In the genomic region with DNA sequence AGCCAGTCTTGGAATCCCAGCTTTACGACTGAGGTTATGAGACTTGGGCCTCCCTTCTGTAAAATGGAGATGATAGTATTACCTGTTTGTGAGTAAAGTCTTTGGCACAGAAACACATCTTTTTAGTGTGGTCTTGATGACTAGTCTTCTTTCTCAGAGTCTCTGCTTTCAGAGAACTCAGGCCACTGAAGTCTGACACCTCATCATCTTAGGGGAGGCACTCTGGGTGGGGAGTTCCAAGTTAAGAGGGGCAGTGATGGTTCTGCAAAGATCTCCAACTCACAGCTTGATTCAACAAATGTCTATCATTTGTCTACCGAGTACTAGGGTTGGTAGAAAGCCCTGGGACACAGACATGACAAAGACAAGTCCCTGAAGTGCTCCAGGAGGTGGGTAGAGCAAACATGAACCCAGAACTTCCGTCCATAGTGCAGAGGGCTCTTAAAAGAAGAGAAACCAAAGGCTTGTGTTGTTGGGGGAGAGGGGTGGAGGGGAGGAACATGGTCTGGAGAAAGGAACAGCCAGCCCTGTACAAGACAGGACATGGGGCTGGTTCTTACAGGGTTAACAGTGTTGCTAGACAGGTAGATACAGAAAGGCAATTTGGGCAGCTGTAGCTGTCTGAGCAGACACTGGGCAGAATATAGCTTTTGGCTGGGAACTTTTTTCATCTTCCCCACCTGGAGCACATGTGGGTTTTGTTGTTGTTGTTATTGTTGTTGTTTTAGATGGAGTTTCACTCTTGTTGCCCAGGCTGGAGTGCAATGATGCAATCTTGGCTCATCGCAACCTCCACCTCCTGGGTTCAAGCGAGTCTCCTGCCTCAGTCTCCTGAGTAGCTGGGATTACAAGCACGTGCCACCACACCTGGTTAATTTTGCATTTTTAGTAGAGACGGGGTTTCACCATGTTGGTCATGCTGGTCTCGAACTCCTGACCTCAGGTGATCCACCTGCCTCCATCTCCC, we compare ENCODE assay signal across 19 cellular contexts. TPM values are rescaled to one million over a fixed set of nuclear protein-coding genes. Genes with fewer than 3 reads are reported as not detected.
A peak's percentile ranks its signal among the peaks of the same experiment; 100 is the strongest.
DNase-seq lines count a peak whose midpoint lies in the region; ATAC-seq and TF ChIP-seq lines count a peak whose summit lies in the region.
"Had no signal": no experiment of that assay in that cellular context is flagged by ENCODE, and none has a peak within 500 bp of the region (broad histone marks: within the 10 kb centered on the region; RNA-seq: fewer than 3 reads in every experiment).

No MANE protein-coding gene starts in this region.

- H3K36me3 Mint-ChIP-seq in activated CD8-positive, alpha-beta T cell treated with anti-CD3 and anti-CD28 coated beads for 36 hours (ENCODE audit: low read depth): peaks cover 4% of the 10 kb centered on the region
- H3K36me3 Mint-ChIP-seq in activated CD8-positive, alpha-beta T cell treated with anti-CD3 and anti-CD28 coated beads, Interleukin-2, amount 10 ng/mL, durations not matched to agents 7 days and 5 days (ENCODE audit: low read depth): peaks cover 4% of the 10 kb centered on the region
- H3K36me3 Mint-ChIP-seq in CD4-positive, alpha-beta memory T cell: peaks cover 0 to 3% of the 10 kb centered on the region in 2 donors
- H3K36me3 Mint-ChIP-seq in dendritic cell treated with granulocyte-macrophage colony-stimulating factor and Interleukin-4, amounts not matched to agents 40 ng/mL and 50 ng/mL, for 4 days (ENCODE audit: low read depth): peaks cover 26% of the 10 kb centered on the region
- H3K36me3 Mint-ChIP-seq in T-cell: no peaks in the 10 kb centered on the region

- H3K9me3 Mint-ChIP-seq in activated CD8-positive, alpha-beta T cell treated with anti-CD3 and anti-CD28 coated beads for 36 hours: no peaks in the 10 kb centered on the region
- H3K9me3 Mint-ChIP-seq in activated CD8-positive, alpha-beta T cell treated with anti-CD3 and anti-CD28 coated beads, Interleukin-2, amount 10 ng/mL, durations not matched to agents 7 days and 5 days (ENCODE audit: insufficient read depth): no peaks in the 10 kb centered on the region
- H3K9me3 Mint-ChIP-seq in CD4-positive, alpha-beta memory T cell: peaks cover 0 to 1% (median 0%) of the 10 kb centered on the region in 8 donors
- no peaks in the 10 kb centered on the region for H3K9me3 Mint-ChIP-seq in dendritic cell treated with granulocyte-macrophage colony-stimulating factor and Interleukin-4, amounts not matched to agents 40 ng/mL and 50 ng/mL, for 4 days
- H3K9me3 Mint-ChIP-seq in T-cell: no peaks in the 10 kb centered on the region
- H3K9me3 Mint-ChIP-seq: activated naive CD4-positive, alpha-beta T cell treated with anti-CD3 and anti-CD28 coated beads, Interleukin-2, amount 10 ng/mL, durations not matched to agents 7 days and 5 days had no signal

- peak overlapping the region; percentile 71 for H3K27ac Mint-ChIP-seq in activated CD8-positive, alpha-beta T cell treated with anti-CD3 and anti-CD28 coated beads for 36 hours
- no peak overlapping the region for H3K27ac Mint-ChIP-seq in activated CD8-positive, alpha-beta T cell treated with anti-CD3 and anti-CD28 coated beads, Interleukin-2, amount 10 ng/mL, durations not matched to agents 7 days and 5 days
- H3K27ac Mint-ChIP-seq in CD4-positive, alpha-beta memory T cell: peak overlapping the region in 4 of 7 donors; percentile 15 to 74 (median 50)
- peak overlapping the region; percentile 84 for H3K27ac Mint-ChIP-seq in dendritic cell treated with granulocyte-macrophage colony-stimulating factor and Interleukin-4, amounts not matched to agents 40 ng/mL and 50 ng/mL, for 4 days
- H3K27ac Mint-ChIP-seq in T-cell: peak overlapping the region in 1 of 2 donors; percentile 27
- H3K27ac Mint-ChIP-seq: activated naive CD4-positive, alpha-beta T cell treated with anti-CD3 and anti-CD28 coated beads, Interleukin-2, amount 10 ng/mL, durations not matched to agents 7 days and 5 days; B cell; GM23338 had no signal

- H3K4me2 ChIP-seq in OCI-LY3 (ENCODE audit: low read length): no peak overlapping the region
- H3K4me2 ChIP-seq: GM23338 had no signal

- peaks cover 40% of the 10 kb centered on the region for H3K4me1 Mint-ChIP-seq in activated CD8-positive, alpha-beta T cell treated with anti-CD3 and anti-CD28 coated beads for 36 hours (ENCODE audit: low read depth)
- H3K4me1 Mint-ChIP-seq in activated CD8-positive, alpha-beta T cell treated with anti-CD3 and anti-CD28 coated beads, Interleukin-2, amount 10 ng/mL, durations not matched to agents 7 days and 5 days (ENCODE audit: low read depth): peaks cover 51% of the 10 kb centered on the region
- peaks cover 21 to 50% (median 36%) of the 10 kb centered on the region in 4 donors for H3K4me1 Mint-ChIP-seq in CD4-positive, alpha-beta memory T cell
- peaks cover 66% of the 10 kb centered on the region for H3K4me1 Mint-ChIP-seq in dendritic cell treated with granulocyte-macrophage colony-stimulating factor and Interleukin-4, amounts not matched to agents 40 ng/mL and 50 ng/mL, for 4 days (ENCODE audit: low read depth)
- peaks cover 37 to 49% (median 42%) of the 10 kb centered on the region in 3 donors for H3K4me1 Mint-ChIP-seq in T-cell

- H3K9me3 ChIP-seq in CD4-positive, alpha-beta memory T cell (ENCODE audit: control insufficient read depth in 1 of 2, low read length in 2 of 2): no peaks in the 10 kb centered on the region
- H3K9me3 ChIP-seq in OCI-LY3 (ENCODE audit: insufficient read depth, low read length): no peaks in the 10 kb centered on the region
- H3K9me3 ChIP-seq: gastroesophageal sphincter, psoas muscle, SJSA1, upper lobe of right lung had no signal

- CTCF ChIA-PET in activated CD8-positive, alpha-beta T cell treated with anti-CD3 and anti-CD28 coated beads for 36 hours (lab: Charles Lee): interaction anchor here (0.9 to 3.2 kb wide), 29 partner anchors 9 to 272 kb away, joined by 3 to 16 read pairs (median 4); a partner anchor contains a TSS
- CTCF ChIA-PET in activated CD8-positive, alpha-beta T cell treated with anti-CD3 and anti-CD28 coated beads, Interleukin-2, amount 10 ng/mL, durations not matched to agents 7 days and 5 days (lab: Charles Lee): interaction anchor here (0.7 to 2.7 kb wide), 27 partner anchors 9 to 396 kb away, joined by 3 to 28 read pairs (median 4); a partner anchor contains a TSS
- CTCF ChIA-PET in CD4-positive, alpha-beta memory T cell (lab: Charles Lee; ENCODE audit: partially characterized antibody): interaction anchor here (0.7 to 4.7 kb wide), 14 partner anchors 12 to 284 kb away, joined by 3 to 49 read pairs (median 3); a partner anchor contains a TSS
- CTCF ChIA-PET in T-cell (lab: Charles Lee): interaction anchor here (0.6 to 1.9 kb wide), 12 partner anchors 9 to 378 kb away, joined by 3 to 13 read pairs (median 4); a partner anchor contains a TSS

- no peak overlapping the region for H3K9ac ChIP-seq in OCI-LY3 (ENCODE audit: low read length)

- peak; percentile 5 for ATAC-seq in activated CD8-positive, alpha-beta T cell treated with anti-CD3 and anti-CD28 coated beads for 36 hours
- ATAC-seq in activated CD8-positive, alpha-beta T cell treated with anti-CD3 and anti-CD28 coated beads, Interleukin-2, amount 10 ng/mL, durations not matched to agents 7 days and 5 days: no peak
- ATAC-seq in T-cell (replicated peaks in 1 of 4) (no peak), HG02884 (IDR thresholded peaks at IDR 0.05; ENCODE audit: unreplicated experiment) (no peak)
- ATAC-seq: gastroesophageal sphincter, psoas muscle had no signal

- peaks cover 29% of the 10 kb centered on the region for H3K4me1 ChIP-seq in CD4-positive, alpha-beta memory T cell (ENCODE audit: insufficient read depth, low read length)
- H3K4me1 ChIP-seq in OCI-LY3 (ENCODE audit: low read length): peaks cover 27% of the 10 kb centered on the region

- peak; percentile 30 for DNase-seq in activated CD8-positive, alpha-beta T cell treated with anti-CD3 and anti-CD28 coated beads for 36 hours
- no peak for DNase-seq in activated CD8-positive, alpha-beta T cell treated with anti-CD3 and anti-CD28 coated beads, Interleukin-2, amount 10 ng/mL, durations not matched to agents 7 days and 5 days
- DNase-seq in CD4-positive, alpha-beta memory T cell: no peak
- DNase-seq in T-cell (no peak), NCI-H2171 (lab: John Stamatoyannopoulos, UW) (no peak)
- DNase-seq: DMS79 treated with DMSO at 0.1 percent for 48 hours, NCI-H510A treated with DMSO at 0.1 percent for 48 hours had no signal

- no peak for TF ChIP-seq CTCF in activated CD8-positive, alpha-beta T cell treated with anti-CD3 and anti-CD28 coated beads for 36 hours (IDR thresholded peaks at IDR 0.05)
- TF ChIP-seq CTCF in OCI-LY3 (IDR thresholded peaks at IDR 0.05; ENCODE audit: low read depth, low read length): no peak

- no peaks in the 10 kb centered on the region for H4K20me1 ChIP-seq in OCI-LY3 (ENCODE audit: insufficient read depth, low read length)

- no peaks in the 10 kb centered on the region for H3K27me3 ChIP-seq in CD4-positive, alpha-beta memory T cell (ENCODE audit: insufficient read depth, low read length)
- no peaks in the 10 kb centered on the region for H3K27me3 ChIP-seq in OCI-LY3 (ENCODE audit: low read depth, low read length)
- H3K27me3 ChIP-seq: cardiac muscle cell, gastroesophageal sphincter, SJSA1, upper lobe of right lung had no signal

- no peak overlapping the region for H3K27ac ChIP-seq in CD4-positive, alpha-beta memory T cell (ENCODE audit: low read depth, low read length)
- H3K27ac ChIP-seq in OCI-LY3 (ENCODE audit: low read length): peak overlapping the region; percentile 52
- H3K27ac ChIP-seq: cardiac muscle cell, gastroesophageal sphincter, psoas muscle, SJSA1, upper lobe of right lung, VCaP had no signal

- no peak overlapping the region for H3K4me3 Mint-ChIP-seq in activated CD8-positive, alpha-beta T cell treated with anti-CD3 and anti-CD28 coated beads for 36 hours
- no peak overlapping the region for H3K4me3 Mint-ChIP-seq in activated CD8-positive, alpha-beta T cell treated with anti-CD3 and anti-CD28 coated beads, Interleukin-2, amount 10 ng/mL, durations not matched to agents 7 days and 5 days
- H3K4me3 Mint-ChIP-seq in CD4-positive, alpha-beta memory T cell: peak overlapping the region in 1 of 8 donors; percentile 32
- no peak overlapping the region for H3K4me3 Mint-ChIP-seq in dendritic cell treated with granulocyte-macrophage colony-stimulating factor and Interleukin-4, amounts not matched to agents 40 ng/mL and 50 ng/mL, for 4 days
- no peak overlapping the region for H3K4me3 Mint-ChIP-seq in T-cell
- H3K4me3 Mint-ChIP-seq: activated naive CD4-positive, alpha-beta T cell treated with anti-CD3 and anti-CD28 coated beads, Interleukin-2, amount 10 ng/mL, durations not matched to agents 7 days and 5 days; B cell; GM23338 had no signal

- H3K36me3 ChIP-seq in CD4-positive, alpha-beta memory T cell (ENCODE audit: insufficient read depth, low read length): no peaks in the 10 kb centered on the region
- no peaks in the 10 kb centered on the region for H3K36me3 ChIP-seq in OCI-LY3 (replicated peaks; ENCODE audit: low read depth, low read length)
- H3K36me3 ChIP-seq: cardiac muscle cell, gastroesophageal sphincter, upper lobe of right lung had no signal

- no peak overlapping the region for H3K4me3 ChIP-seq in CD4-positive, alpha-beta memory T cell (ENCODE audit: low read length in 2 of 2)
- H3K4me3 ChIP-seq in OCI-LY3 (ENCODE audit: low read length): no peak overlapping the region
- H3K4me3 ChIP-seq: cardiac muscle cell, gastroesophageal sphincter, GM23338, psoas muscle, SJSA1, upper lobe of right lung had no signal

- H3K27me3 Mint-ChIP-seq in activated CD8-positive, alpha-beta T cell treated with anti-CD3 and anti-CD28 coated beads for 36 hours: peaks cover 14% of the 10 kb centered on the region
- H3K27me3 Mint-ChIP-seq in activated CD8-positive, alpha-beta T cell treated with anti-CD3 and anti-CD28 coated beads, Interleukin-2, amount 10 ng/mL, durations not matched to agents 7 days and 5 days (ENCODE audit: low read depth): peaks cover 20% of the 10 kb centered on the region
- H3K27me3 Mint-ChIP-seq in CD4-positive, alpha-beta memory T cell: no peaks in the 10 kb centered on the region
- H3K27me3 Mint-ChIP-seq in dendritic cell treated with granulocyte-macrophage colony-stimulating factor and Interleukin-4, amounts not matched to agents 40 ng/mL and 50 ng/mL, for 4 days: no peaks in the 10 kb centered on the region
- H3K27me3 Mint-ChIP-seq in T-cell: peaks cover 0 to 3% of the 10 kb centered on the region in 2 donors

- intact Hi-C loops in activated CD8-positive, alpha-beta T cell treated with anti-CD3 and anti-CD28 coated beads for 36 hours (cut with micrococcal nuclease): loop anchor here (5.0 kb wide), 2 partner anchors 88 to 278 kb away; a partner anchor contains a TSS
- intact Hi-C loops in CD4-positive, alpha-beta memory T cell (cut with micrococcal nuclease): loop anchor here (1.0 to 5.0 kb wide), 2 partner anchors 262 to 788 kb away; no protein-coding TSS in a partner anchor
- intact Hi-C loops in dendritic cell treated with granulocyte-macrophage colony-stimulating factor and Interleukin-4, amounts not matched to agents 40 ng/mL and 50 ng/mL, for 4 days (cut with micrococcal nuclease): loop anchor here (1.0 kb wide), 1 partner anchor 60 kb away; no protein-coding TSS in a partner anchor

- POLR2A ChIA-PET in activated CD8-positive, alpha-beta T cell treated with anti-CD3 and anti-CD28 coated beads for 36 hours (lab: Charles Lee): interaction anchor here (0.9 to 3.0 kb wide), 4 partner anchors 11 to 234 kb away, joined by 3 to 16 read pairs (median 4); a partner anchor contains a TSS
- POLR2A ChIA-PET in activated CD8-positive, alpha-beta T cell treated with anti-CD3 and anti-CD28 coated beads, Interleukin-2, amount 10 ng/mL, durations not matched to agents 7 days and 5 days (lab: Charles Lee): interaction anchor here (0.6 to 2.3 kb wide), 6 partner anchors 12 to 234 kb away, joined by 3 to 12 read pairs (median 5); a partner anchor contains a TSS
- POLR2A ChIA-PET in CD4-positive, alpha-beta memory T cell (lab: Charles Lee; ENCODE audit: partially characterized antibody): interaction anchor here (0.8 to 1.7 kb wide), 8 partner anchors 12 to 90 kb away, joined by 3 to 13 read pairs (median 4); a partner anchor contains a TSS
- POLR2A ChIA-PET in T-cell (lab: Charles Lee): no interaction called here

- peaks cover 9% of the 10 kb centered on the region for H3K79me2 ChIP-seq in OCI-LY3 (ENCODE audit: low read length)

- peak overlapping the region; percentile 85 for H2AFZ ChIP-seq in OCI-LY3 (ENCODE audit: low read depth, low read length)
- H2AFZ ChIP-seq: GM23338 had no signal

RNA-seq across cellular contexts. Expression of a gene that starts 2.6 kb away (rescaled TPM):
- total RNA-seq in activated CD8-positive, alpha-beta T cell treated with anti-CD3 and anti-CD28 coated beads for 36 hours: under 1 TPM; 0.36 to 0.41 TPM
- total RNA-seq in activated CD8-positive, alpha-beta T cell treated with anti-CD3 and anti-CD28 coated beads, Interleukin-2, amount 10 ng/mL, durations not matched to agents 7 days and 5 days: under 1 TPM; 0.42 to 0.45 TPM
- 1 to 10 TPM; 4.9 to 5.2 TPM for total RNA-seq in CD4-positive, alpha-beta memory T cell
- polyA plus RNA-seq in CD4-positive, alpha-beta memory T cell: 1 to 10 TPM; 2.7 to 3.2 TPM
- 1 to 10 TPM in 4 of 5 donors, under 1 TPM in 1; 0.70 to 1.8 (median 1.3) TPM for total RNA-seq in T-cell
- total RNA-seq: GM23338 had no signal
- polyA plus RNA-seq: GM23338 had no signal

RNA-seq across cellular contexts. Expression of a gene that starts 3.7 kb away (rescaled TPM):
- total RNA-seq in activated CD8-positive, alpha-beta T cell treated with anti-CD3 and anti-CD28 coated beads for 36 hours: 10 to 100 TPM; 31.7 to 33.2 TPM
- 10 to 100 TPM; 30.5 to 36.5 TPM for total RNA-seq in activated CD8-positive, alpha-beta T cell treated with anti-CD3 and anti-CD28 coated beads, Interleukin-2, amount 10 ng/mL, durations not matched to agents 7 days and 5 days
- 10 to 100 TPM; 50.0 to 56.3 TPM for total RNA-seq in CD4-positive, alpha-beta memory T cell
- 10 to 100 TPM; 15.7 to 18.3 TPM for polyA plus RNA-seq in CD4-positive, alpha-beta memory T cell
- 10 to 100 TPM; 24.9 to 56.8 (median 52.2) TPM for total RNA-seq in T-cell

RNA-seq across cellular contexts. Expression of a gene that starts 11.9 kb away (rescaled TPM):
- total RNA-seq in activated CD8-positive, alpha-beta T cell treated with anti-CD3 and anti-CD28 coated beads for 36 hours: 10 to 100 TPM; 63.1 to 64.5 TPM
- total RNA-seq in activated CD8-positive, alpha-beta T cell treated with anti-CD3 and anti-CD28 coated beads, Interleukin-2, amount 10 ng/mL, durations not matched to agents 7 days and 5 days: 10 to 100 TPM; 81.6 to 84.0 TPM
- 10 to 100 TPM; 38.0 TPM for total RNA-seq in CD4-positive, alpha-beta memory T cell
- polyA plus RNA-seq in CD4-positive, alpha-beta memory T cell: 100 to 1,000 TPM; 132 to 135 TPM
- total RNA-seq in T-cell: 10 to 100 TPM; 36.6 to 48.8 (median 45.4) TPM

RNA-seq across cellular contexts. Expression of a gene that starts 12.1 kb away (rescaled TPM):
- total RNA-seq in activated CD8-positive, alpha-beta T cell treated with anti-CD3 and anti-CD28 coated beads for 36 hours: 10 to 100 TPM; 84.3 to 84.5 TPM
- total RNA-seq in activated CD8-positive, alpha-beta T cell treated with anti-CD3 and anti-CD28 coated beads, Interleukin-2, amount 10 ng/mL, durations not matched to agents 7 days and 5 days: 100 to 1,000 TPM in 1 of 2 experiments, 10 to 100 TPM in 1; 92.1 to 104 TPM
- 100 to 1,000 TPM; 178 to 185 TPM for total RNA-seq in CD4-positive, alpha-beta memory T cell
- 100 to 1,000 TPM; 147 to 205 TPM for polyA plus RNA-seq in CD4-positive, alpha-beta memory T cell
- total RNA-seq in T-cell: 100 to 1,000 TPM; 139 to 166 (median 152) TPM

RNA-seq across cellular contexts. Expression of a gene that starts 29.1 kb away (rescaled TPM):
- total RNA-seq in activated CD8-positive, alpha-beta T cell treated with anti-CD3 and anti-CD28 coated beads for 36 hours: 10 to 100 TPM; 30.1 to 31.8 TPM
- total RNA-seq in activated CD8-positive, alpha-beta T cell treated with anti-CD3 and anti-CD28 coated beads, Interleukin-2, amount 10 ng/mL, durations not matched to agents 7 days and 5 days: 10 to 100 TPM; 40.1 to 41.1 TPM
- 10 to 100 TPM; 47.1 to 49.6 TPM for total RNA-seq in CD4-positive, alpha-beta memory T cell
- polyA plus RNA-seq in CD4-positive, alpha-beta memory T cell: 10 to 100 TPM; 12.4 to 19.5 TPM
- 10 to 100 TPM; 36.6 to 50.9 (median 42.9) TPM for total RNA-seq in T-cell

Comparison
In these comparisons a context has a peak if more than half of its experiments do, and no peak if none do; other contexts are left out.
1. POLR2A ChIA-PET loops: an anchor here in activated CD8-positive, alpha-beta T cell treated with anti-CD3 and anti-CD28 coated beads for 36 hours (0.9 to 3.0 kb wide), activated CD8-positive, alpha-beta T cell treated with anti-CD3 and anti-CD28 coated beads, Interleukin-2, amount 10 ng/mL, durations not matched to agents 7 days and 5 days (0.6 to 2.3 kb wide) and CD4-positive, alpha-beta memory T cell (0.8 to 1.7 kb wide); none called in T-cell.